26 cellular contexts compared by ENCODE assay signal in genomic region chr4:78250500-78250899, GRCh38.
"Had no signal": no experiment of that assay in that cellular context is flagged by ENCODE, and none has a peak within 500 bp of the region (broad histone marks: within the 10 kb centered on the region; RNA-seq: fewer than 3 reads in every experiment).

No MANE protein-coding gene starts in this region.

- H3K27ac Mint-ChIP-seq: naive thymus-derived CD8-positive, alpha-beta T cell; stimulated activated memory B cell treated with anti-CD40 and anti-IgM and Interleukin-4, amounts not matched to agents 10 μg/mL and 1 μg/mL and 100 μg/mL, for 72 hours; stimulated activated naive CD8-positive, alpha-beta T cell treated with anti-CD3 and anti-CD28 coated beads, Interleukin-15, amount 100 ng/mL, for 72 hours had no signal

- ATAC-seq: gastroesophageal sphincter; left cardiac atrium; left ventricle myocardium superior; naive thymus-derived CD8-positive, alpha-beta T cell; psoas muscle; sciatic nerve; stimulated activated memory B cell treated with anti-CD40 and anti-IgM and Interleukin-4, amounts not matched to agents 10 μg/mL and 1 μg/mL and 100 μg/mL, for 72 hours; stimulated activated naive CD8-positive, alpha-beta T cell treated with anti-CD3 and anti-CD28 coated beads, Interleukin-15, amount 100 ng/mL, for 72 hours; upper lobe of right lung had no signal

- H3K27me3 Mint-ChIP-seq: stimulated activated memory B cell treated with anti-CD40 and anti-IgM and Interleukin-4, amounts not matched to agents 10 μg/mL and 1 μg/mL and 100 μg/mL, for 72 hours had no signal

- H3K4me3 ChIP-seq: dorsolateral prefrontal cortex, esophagus squamous epithelium, gastroesophageal sphincter, lung, psoas muscle, spleen, testis, tibial nerve, upper lobe of right lung, vagina had no signal

- DNase-seq: cortex of kidney; dorsolateral prefrontal cortex; effector CD8-positive, alpha-beta T cell; esophagus squamous epithelium; foreskin fibroblast; kidney; left cardiac atrium; left ventricle myocardium superior; mesendoderm; naive thymus-derived CD8-positive, alpha-beta T cell; psoas muscle; retina; spleen; stimulated activated CD4-positive, alpha-beta T cell treated with anti-CD3 and anti-CD28 coated beads, Interleukin-15, amount 100 ng/mL, for 24 hours; stimulated activated CD4-positive, alpha-beta T cell treated with anti-CD3 and anti-CD28 coated beads, Interleukin-1b, Interleukin-23, amount 100 ng/mL, for 48 hours; stimulated activated CD4-positive, alpha-beta T cell treated with anti-CD3 and anti-CD28 coated beads, Interleukin-4, amount 100 ng/mL, for 24 hours; stimulated activated naive CD8-positive, alpha-beta T cell treated with anti-CD3 and anti-CD28 coated beads, Interleukin-15, amount 100 ng/mL, for 72 hours; testis; upper lobe of right lung had no signal

- H3K36me3 Mint-ChIP-seq: stimulated activated memory B cell treated with anti-CD40 and anti-IgM and Interleukin-4, amounts not matched to agents 10 μg/mL and 1 μg/mL and 100 μg/mL, for 72 hours had no signal

- H3K4me1 ChIP-seq: gastroesophageal sphincter, spleen, testis, tibial nerve, upper lobe of right lung had no signal

- H3K27me3 ChIP-seq: dorsolateral prefrontal cortex, esophagus squamous epithelium, gastroesophageal sphincter, neutrophil, spleen, testis, tibial nerve, upper lobe of right lung, vagina had no signal

- H3K36me3 ChIP-seq: gastroesophageal sphincter, neutrophil, spleen, upper lobe of right lung, vagina had no signal

- H3K9me3 ChIP-seq: neutrophil, psoas muscle, testis, upper lobe of right lung had no signal

- H3K4me1 Mint-ChIP-seq: naive thymus-derived CD8-positive, alpha-beta T cell; stimulated activated memory B cell treated with anti-CD40 and anti-IgM and Interleukin-4, amounts not matched to agents 10 μg/mL and 1 μg/mL and 100 μg/mL, for 72 hours; stimulated activated naive CD8-positive, alpha-beta T cell treated with anti-CD3 and anti-CD28 coated beads, Interleukin-15, amount 100 ng/mL, for 72 hours had no signal

- H3K4me3 Mint-ChIP-seq: naive thymus-derived CD8-positive, alpha-beta T cell; stimulated activated memory B cell treated with anti-CD40 and anti-IgM and Interleukin-4, amounts not matched to agents 10 μg/mL and 1 μg/mL and 100 μg/mL, for 72 hours; stimulated activated naive CD8-positive, alpha-beta T cell treated with anti-CD3 and anti-CD28 coated beads, Interleukin-15, amount 100 ng/mL, for 72 hours had no signal
